ENCODE assay signal across 24 cellular contexts in the genomic region with DNA sequence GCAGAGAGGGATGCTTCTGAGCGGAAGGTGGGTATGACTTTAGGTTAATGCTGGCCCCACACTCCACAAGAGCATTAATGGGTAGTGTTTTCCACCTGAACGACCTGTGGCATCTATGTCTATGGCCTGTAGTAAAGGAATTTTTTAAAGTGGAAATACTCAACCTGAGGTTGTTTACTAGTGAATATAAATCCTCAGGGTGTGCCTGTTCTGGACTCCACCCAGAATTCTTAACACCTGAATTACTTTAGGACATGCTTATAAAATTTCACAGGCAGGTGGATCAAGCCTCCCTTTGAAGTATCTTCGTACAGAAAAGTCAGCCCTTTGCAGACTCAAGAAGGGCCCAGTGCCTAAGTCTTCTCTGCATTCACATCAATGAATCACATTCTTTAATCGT.
DNase-seq lines count a peak whose midpoint lies in the region; ATAC-seq and TF ChIP-seq lines count a peak whose summit lies in the region.
"Had no signal": no experiment of that assay in that cellular context is flagged by ENCODE, and none has a peak within 500 bp of the region (broad histone marks: within the 10 kb centered on the region; RNA-seq: fewer than 3 reads in every experiment).

No MANE protein-coding gene starts in this region.

- H3K36me3 Mint-ChIP-seq in activated naive CD4-positive, alpha-beta T cell treated with anti-CD3 and anti-CD28 coated beads, Interleukin-2, amount 10 ng/mL, durations not matched to agents 7 days and 5 days, result peaks cover 68% of the 10 kb centered on the region
- peaks cover 17% of the 10 kb centered on the region for H3K36me3 Mint-ChIP-seq in neural crest cell (ENCODE audit: low read depth)

- CTCF ChIA-PET in activated naive CD4-positive, alpha-beta T cell treated with anti-CD3 and anti-CD28 coated beads, Interleukin-2, amount 10 ng/mL, durations not matched to agents 7 days and 5 days (lab: Charles Lee), result interaction anchor here (0.6 kb wide), 1 partner anchor 165 kb away, joined by 3 read pairs; no protein-coding TSS in a partner anchor

- no peaks in the 10 kb centered on the region for H3K9me3 Mint-ChIP-seq in activated naive CD4-positive, alpha-beta T cell treated with anti-CD3 and anti-CD28 coated beads, Interleukin-2, amount 10 ng/mL, durations not matched to agents 7 days and 5 days
- H3K9me3 Mint-ChIP-seq in neural crest cell, result peaks cover 2% of the 10 kb centered on the region
- H3K9me3 Mint-ChIP-seq: H9, IgD-negative memory B cell had no signal

- peak overlapping the region; percentile 46 for H3K27ac Mint-ChIP-seq in activated naive CD4-positive, alpha-beta T cell treated with anti-CD3 and anti-CD28 coated beads, Interleukin-2, amount 10 ng/mL, durations not matched to agents 7 days and 5 days
- peak overlapping the region; percentile 92 for H3K27ac Mint-ChIP-seq in neural crest cell (ENCODE audit: unreplicated experiment)
- H3K27ac Mint-ChIP-seq: H9, IgD-negative memory B cell had no signal

- no peaks in the 10 kb centered on the region for H3K27me3 ChIP-seq in uterus
- H3K27me3 ChIP-seq: MG63 had no signal

- no peaks in the 10 kb centered on the region for H3K9me3 ChIP-seq in uterus
- H3K9me3 ChIP-seq: MG63 had no signal

- no peaks in the 10 kb centered on the region for H3K27me3 Mint-ChIP-seq in activated naive CD4-positive, alpha-beta T cell treated with anti-CD3 and anti-CD28 coated beads, Interleukin-2, amount 10 ng/mL, durations not matched to agents 7 days and 5 days
- no peaks in the 10 kb centered on the region for H3K27me3 Mint-ChIP-seq in neural crest cell (ENCODE audit: low read depth)
- H3K27me3 Mint-ChIP-seq: IgD-negative memory B cell had no signal

- no peak for DNase-seq in activated naive CD4-positive, alpha-beta T cell treated with anti-CD3 and anti-CD28 coated beads, Interleukin-2, amount 10 ng/mL, durations not matched to agents 7 days and 5 days
- no peak for DNase-seq in activated naive CD4-positive, alpha-beta T cell (lab: John Stamatoyannopoulos, UW)
- DNase-seq in neural crest cell (ENCODE audit: low read depth, low spot score), result no peak
- no peak for DNase-seq in HT-29 (ENCODE audit: low spot score)
- DNase-seq in islet precursor cell, result no peak
- no peak for DNase-seq in foreskin melanocyte
- no peak for DNase-seq in uterus
- DNase-seq: AML-193, DND-41, H9, Karpas-422, MG63, NCI-H1048, NCI-H1436, NCI-H1930, NCI-H226, NCI-H524 treated with DMSO at 0.1 percent for 48 hours, RPMI8226, SHP77 treated with DMSO at 0.1 percent for 48 hours had no signal

- TF ChIP-seq CTCF in neural crest cell (conservative IDR thresholded peaks at IDR 0.05) (no peak), uterus (IDR thresholded peaks at IDR 0.05) (no peak)

- no peak overlapping the region for H3K27ac ChIP-seq in uterus
- H3K27ac ChIP-seq: 22Rv1, C4-2B, HL-60 had no signal

- H3K4me1 Mint-ChIP-seq in activated naive CD4-positive, alpha-beta T cell treated with anti-CD3 and anti-CD28 coated beads, Interleukin-2, amount 10 ng/mL, durations not matched to agents 7 days and 5 days, result no peaks in the 10 kb centered on the region
- no peaks in the 10 kb centered on the region for H3K4me1 Mint-ChIP-seq in neural crest cell

- H3K4me3 Mint-ChIP-seq in activated naive CD4-positive, alpha-beta T cell treated with anti-CD3 and anti-CD28 coated beads, Interleukin-2, amount 10 ng/mL, durations not matched to agents 7 days and 5 days, result no peak overlapping the region
- H3K4me3 Mint-ChIP-seq in neural crest cell, result no peak overlapping the region
- H3K4me3 Mint-ChIP-seq: H9, IgD-negative memory B cell had no signal

- H3K4me1 ChIP-seq in uterus, result no peaks in the 10 kb centered on the region

- no peaks in the 10 kb centered on the region for H3K36me3 ChIP-seq in uterus
- H3K36me3 ChIP-seq: MG63 had no signal

- ATAC-seq in esophagus mucosa, result peak; percentile 15

- intact Hi-C loops in uterus (cut with DNase I; ENCODE audit: low total_unique reads), result no loop called here

- no peak overlapping the region for H3K4me3 ChIP-seq in uterus
- H3K4me3 ChIP-seq: MG63 had no signal

- no peak for TF ChIP-seq POLR2A in uterus (IDR thresholded peaks at IDR 0.05)
